20 cellular contexts compared by ENCODE assay signal in the genomic region with DNA sequence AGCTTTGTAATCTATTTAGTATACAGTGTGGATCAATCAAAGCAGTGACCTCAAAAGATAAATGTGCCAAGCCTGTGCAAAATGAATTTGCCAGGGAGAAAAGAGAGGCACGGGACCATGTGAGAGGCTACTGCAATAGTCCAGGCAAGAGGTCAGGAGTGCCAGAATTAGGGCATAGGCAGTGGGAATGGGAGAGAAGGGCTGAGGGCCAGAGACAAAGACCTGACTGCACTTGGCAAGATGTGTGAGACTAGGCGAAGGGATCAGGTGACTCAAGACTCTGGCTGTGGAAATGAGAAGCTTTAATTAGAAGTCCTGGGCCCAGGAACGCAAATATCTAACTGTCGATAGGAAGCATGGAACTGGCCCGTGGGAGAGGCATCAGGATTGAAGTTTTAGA.
DNase-seq lines count a peak whose midpoint lies in the region; ATAC-seq, FAIRE-seq and TF ChIP-seq lines count a peak whose summit lies in the region.
"Had no signal": no experiment of that assay in that cellular context is flagged by ENCODE, and none has a peak within 500 bp of the region (broad histone marks: within the 10 kb centered on the region; RNA-seq: fewer than 3 reads in every experiment).

No MANE protein-coding gene starts in this region.

- no peak overlapping the region for H4K91ac ChIP-seq in H1 (replicated peaks; ENCODE audit: insufficient read length, low read length)

- no peak overlapping the region for H2BK15ac ChIP-seq in H1 (ENCODE audit: low read length)

- H2BK20ac ChIP-seq in H1 (ENCODE audit: low read length), result 0 out of 2 replicates have a peak overlapping the region, but pooled peaks have one; percentile 25

- H3K4me2 ChIP-seq in H1 (ENCODE audit: insufficient read depth in 1 of 2, low read depth in 2 of 2, low read length in 2 of 2), result no peak overlapping the region
- H3K4me2 ChIP-seq: GM23338 had no signal

- DNase-seq in heart left ventricle, result peak in 1 of 5 donors; percentile 36
- no peak for DNase-seq in right atrium auricular region (ENCODE audit: low spot score)
- DNase-seq in H1 (ENCODE audit: low read depth in 1 of 2, low spot score in 2 of 2), result no peak
- DNase-seq in left lobe of liver (ENCODE audit: low spot score), result no peak
- DNase-seq in activated CD4-positive, alpha-beta T cell treated with anti-CD3 and anti-CD28 coated beads for 1 hour, result no peak
- DNase-seq: BE2C; CD4-positive, alpha-beta memory T cell; DMS79 treated with DMSO at 0.1 percent for 48 hours; EL; HFFc6; IMR-90 had no signal

- H4K20me1 ChIP-seq in H1 (replicated peaks in 1 of 2; ENCODE audit: control insufficient read depth in 1 of 2, insufficient read depth in 2 of 2, low read length in 2 of 2), result no peaks in the 10 kb centered on the region

- intact Hi-C loops in heart left ventricle (cut with DNase I), result loop anchor here in 7 of 10 donors (5.0 to 10.0 kb wide), 11 partner anchors 161 to 1051 kb away; no protein-coding TSS in a partner anchor

- H4K5ac ChIP-seq in H1 (ENCODE audit: insufficient read length, low read depth, low read length), result no peak overlapping the region

- no peaks in the 10 kb centered on the region for H3K9me3 ChIP-seq in heart left ventricle
- no peaks in the 10 kb centered on the region for H3K9me3 ChIP-seq in right atrium auricular region
- no peaks in the 10 kb centered on the region for H3K9me3 ChIP-seq in H1 (ENCODE audit: insufficient read depth in 2 of 2, low read depth in 1 of 2, low read length in 1 of 2)
- H3K9me3 ChIP-seq in subcutaneous abdominal adipose tissue (ENCODE audit: control insufficient read depth in 5 of 5, low read length in 5 of 5), result no peaks in the 10 kb centered on the region
- H3K9me3 ChIP-seq: BE2C, HAP-1 had no signal

- no peak overlapping the region; the same call in 1 of the 2 replicates for H2BK12ac ChIP-seq in H1 (ENCODE audit: low read depth, low read length)

- POLR2A ChIA-PET in H1 (lab: Charles Lee; ENCODE audit: partially characterized antibody), result no interaction called here

- TF ChIP-seq CTCF in heart left ventricle (IDR thresholded peaks at IDR 0.05), result no peak
- TF ChIP-seq CTCF in right atrium auricular region (IDR thresholded peaks at IDR 0.05), result no peak
- no peak for TF ChIP-seq CTCF in H1 (IDR thresholded peaks at IDR 0.05; ENCODE audit: control extremely low read depth in 1 of 3, insufficient read depth in 1 of 3, low read depth in 1 of 3, low read length in 3 of 3)

- no peak for TF ChIP-seq POLR2A in heart left ventricle (IDR thresholded peaks at IDR 0.05)
- no peak for TF ChIP-seq POLR2A in H1 (IDR thresholded peaks at IDR 0.05; ENCODE audit: control extremely low read depth in 1 of 2, low read depth in 2 of 2, low read length in 2 of 2)

- 50 to 52% (median 51%) methylated on average over 5 of the region's 5 CpGs for WGBS in heart left ventricle, 4 donors
- 96% methylated on average over 5 of the region's 5 CpGs; no CpG with 5 or more reads in 1 of the 2 experiments for WGBS in H1 (ENCODE audit: extremely low coverage in 1 of 2, insufficient coverage in 1 of 2, insufficient read length in 1 of 2, insufficient replicate concordance in 2 of 2, low coverage in 1 of 2, low lambda C conversion rate in 2 of 2, missing lambda C conversion rate in 1 of 2), 2 experiments

- no peak overlapping the region for H2BK120ac ChIP-seq in H1 (replicated peaks; ENCODE audit: low read depth, low read length)

- H3K27me3 ChIP-seq in heart left ventricle (no peaks in the 10 kb centered on the region), right atrium auricular region (no peaks in the 10 kb centered on the region), H1 (replicated peaks in 1 of 4; ENCODE audit: control insufficient read depth in 3 of 4, extremely low read depth in 1 of 4, insufficient read depth in 3 of 4, low read length in 3 of 4) (peaks cover 0 to 8% (median 4%) of the 10 kb centered on the region in 4 experiments; a peak in 4 of 7 replicates), subcutaneous abdominal adipose tissue (ENCODE audit: control insufficient read depth in 5 of 5, insufficient read depth in 4 of 5, low read length in 5 of 5) (no peaks in the 10 kb centered on the region)

- H3K79me1 ChIP-seq in H1 (ENCODE audit: low read depth, low read length), result no peaks in the 10 kb centered on the region

- H3K9ac ChIP-seq in H1 (replicated peaks in 1 of 4; ENCODE audit: extremely low read depth in 1 of 4, low read depth in 3 of 4, low read length in 3 of 4) (no peak overlapping the region), subcutaneous abdominal adipose tissue (ENCODE audit: low read length in 5 of 5) (no peak overlapping the region)

- no peak for TF ChIP-seq EP300 in H1 (IDR thresholded peaks at IDR 0.05; ENCODE audit: borderline replicate concordance in 1 of 2, low read depth in 2 of 2, low read length in 2 of 2)

- 0 out of 2 replicates have a peak overlapping the region, but pooled peaks have one; percentile 29 for H2AK5ac ChIP-seq in H1 (ENCODE audit: low read depth, low read length)

- H3K4me1 ChIP-seq in heart left ventricle, result peaks cover 0 to 7% (median 0%) of the 10 kb centered on the region in 12 donors
- H3K4me1 ChIP-seq in right atrium auricular region, result no peaks in the 10 kb centered on the region
- peaks cover 0 to 3% (median 2%) of the 10 kb centered on the region in 4 experiments; a peak in 5 of 7 replicates for H3K4me1 ChIP-seq in H1 (replicated peaks in 1 of 4; ENCODE audit: control insufficient read depth in 3 of 4, insufficient read depth in 4 of 4, low read length in 3 of 4)
- H3K4me1 ChIP-seq in subcutaneous abdominal adipose tissue (ENCODE audit: control insufficient read depth in 5 of 5, insufficient read depth in 5 of 5, low read length in 5 of 5), result peaks cover 0 to 21% (median 5%) of the 10 kb centered on the region in 5 donors
- H3K4me1 ChIP-seq: BE2C, HAP-1 had no signal

- no peaks in the 10 kb centered on the region for H3K79me2 ChIP-seq in H1 (ENCODE audit: control insufficient read depth in 1 of 2, insufficient read depth in 2 of 2, low read length in 2 of 2)

- no peak overlapping the region for H3K56ac ChIP-seq in H1 (replicated peaks; ENCODE audit: insufficient read length, low read depth, low read length)

- ATAC-seq in heart left ventricle (peak in 3 of 4 donors; percentile 30 to 79 (median 72)), left lobe of liver (peak; percentile 6), HG02840 (IDR thresholded peaks at IDR 0.05; ENCODE audit: low FRiP score, unreplicated experiment) (no peak)
- ATAC-seq: GM23338 had no signal

- H3K23ac ChIP-seq in H1 (ENCODE audit: insufficient read length), result no peak overlapping the region

- H2BK5ac ChIP-seq in H1 (ENCODE audit: low read depth, low read length), result no peak overlapping the region

- FAIRE-seq in H1 (lab: Jason Lieb, UNC), result no peak
- FAIRE-seq: A204.1, G401.6, GM12892 had no signal

- H4K8ac ChIP-seq in H1 (ENCODE audit: extremely low read depth, insufficient read depth, low read length), result no peak overlapping the region

- peak overlapping the region in 2 of 12 donors; percentile 9 to 10 for H3K27ac ChIP-seq in heart left ventricle
- H3K27ac ChIP-seq in right atrium auricular region, result no peak overlapping the region
- no peak overlapping the region for H3K27ac ChIP-seq in H1 (ENCODE audit: low read depth, low read length)
- H3K27ac ChIP-seq in subcutaneous abdominal adipose tissue (ENCODE audit: low read depth, low read length), result peak overlapping the region; percentile 15
- H3K27ac ChIP-seq: C4-2B, HL-60 had no signal

- no peaks in the 10 kb centered on the region for H3K23me2 ChIP-seq in H1 (ENCODE audit: low read depth, low read length)

- CTCF ChIA-PET in H1 (lab: Charles Lee; ENCODE audit: partially characterized antibody), result interaction anchor here (0.9 kb wide), 1 partner anchor 57 kb away, joined by 3 read pairs; no protein-coding TSS in a partner anchor

- TF ChIP-seq RAD21 in H1 (IDR thresholded peaks at IDR 0.05 in 1 of 2, conservative IDR thresholded peaks at IDR 0.05 in 1 of 2; ENCODE audit: low read depth in 2 of 2, low read length in 2 of 2), result no peak

- H3K18ac ChIP-seq in H1 (ENCODE audit: extremely low read depth, low read length), result no peak overlapping the region

- H3K4ac ChIP-seq in H1 (replicated peaks; ENCODE audit: insufficient read length, low read depth, low read length), result no peak overlapping the region

- no peak overlapping the region for H3K4me3 ChIP-seq in heart left ventricle
- H3K4me3 ChIP-seq in right atrium auricular region, result no peak overlapping the region
- H3K4me3 ChIP-seq in H1 (ENCODE audit: extremely low read depth in 1 of 4, insufficient read depth in 2 of 4, low read depth in 3 of 4, low read length in 4 of 4), result no peak overlapping the region
- no peak overlapping the region for H3K4me3 ChIP-seq in subcutaneous abdominal adipose tissue (ENCODE audit: low read depth in 1 of 5, low read length in 5 of 5)
- H3K4me3 ChIP-seq: GM23338, HAP-1 had no signal

- no peak overlapping the region for H2AFZ ChIP-seq in H1 (ENCODE audit: low read length)
- H2AFZ ChIP-seq: GM23338 had no signal

- H3K36me3 ChIP-seq in heart left ventricle, result no peaks in the 10 kb centered on the region
- H3K36me3 ChIP-seq in right atrium auricular region, result no peaks in the 10 kb centered on the region
- no peaks in the 10 kb centered on the region for H3K36me3 ChIP-seq in H1 (ENCODE audit: control insufficient read depth in 2 of 4, insufficient read depth in 4 of 4, low read length in 3 of 4)
- H3K36me3 ChIP-seq in subcutaneous abdominal adipose tissue (ENCODE audit: control insufficient read depth in 5 of 5, insufficient read depth in 5 of 5, low read length in 5 of 5), result no peaks in the 10 kb centered on the region
- H3K36me3 ChIP-seq: BE2C, HAP-1 had no signal

- H3K14ac ChIP-seq in H1 (ENCODE audit: insufficient read length), result no peak overlapping the region

TF ChIP-seq in H1, 55 proteins besides CTCF, POLR2A, EP300 and RAD21 (continues in another document):
- no peak for TF ChIP-seq YY1 (IDR thresholded peaks at IDR 0.05; ENCODE audit: low read depth, low read length)
- TF ChIP-seq GTF2F1 (IDR thresholded peaks at IDR 0.05; ENCODE audit: borderline replicate concordance, low read depth, low read length), result no peak
- no peak for TF ChIP-seq RXRA (IDR thresholded peaks at IDR 0.05; ENCODE audit: insufficient read depth, low read depth, low read length)
- no peak for TF ChIP-seq TBP (IDR thresholded peaks at IDR 0.05; ENCODE audit: low read depth, low read length)
- TF ChIP-seq CEBPB (IDR thresholded peaks at IDR 0.05; ENCODE audit: low read depth, low read length), result no peak
- TF ChIP-seq PHF8 (conservative IDR thresholded peaks at IDR 0.05; ENCODE audit: low read depth, low read length), result no peak
